Comparison of ENCODE assay signal across 1 cellular context in genomic region chr6:28643017-28643740, GRCh38.
TF ChIP-seq lines count a peak whose summit lies in the region.

No MANE protein-coding gene starts in this region.

TF ChIP-seq in GM23338, 12 proteins besides CTCF, POLR2A, EP300 and RAD21:
- no peak for TF ChIP-seq ZNF462 (CRISPR knock-in tag; IDR thresholded peaks at IDR 0.05)
- peak; percentile 68; the same call in 1 of the 2 replicates for TF ChIP-seq CREB1 (CRISPR knock-in tag; IDR thresholded peaks at IDR 0.05; ENCODE audit: low read depth)
- peak; percentile 21; the same call in 1 of the 2 replicates for TF ChIP-seq ZNF331 (CRISPR knock-in tag; IDR thresholded peaks at IDR 0.05; ENCODE audit: low read depth)
